ENCODE assay signal across 28 cellular contexts in genomic region chr3:122743581-122744120, GRCh38.
"Had no signal": no experiment of that assay in that cellular context is flagged by ENCODE, and none has a peak within 500 bp of the region (broad histone marks: within the 10 kb centered on the region; RNA-seq: fewer than 3 reads in every experiment).

No MANE protein-coding gene starts in this region.

- ATAC-seq: effector memory CD8-positive, alpha-beta T cell; esophagus mucosa; foreskin keratinocyte; gastrocnemius medialis; gastroesophageal sphincter; heart left ventricle; heart right ventricle had no signal

- H3K27ac ChIP-seq: colonic mucosa, coronary artery, dorsolateral prefrontal cortex, epithelial cell of prostate, esophagus muscularis mucosa, esophagus squamous epithelium, gastrocnemius medialis, gastroesophageal sphincter, heart left ventricle, heart right ventricle had no signal

- H3K4me3 ChIP-seq: colonic mucosa, coronary artery, dorsolateral prefrontal cortex, esophagus muscularis mucosa, esophagus squamous epithelium, gastrocnemius medialis, gastroesophageal sphincter, heart left ventricle, heart right ventricle had no signal

- H3K36me3 ChIP-seq: colonic mucosa had no signal

- H3K27me3 ChIP-seq: colonic mucosa, dorsolateral prefrontal cortex, esophagus muscularis mucosa, esophagus squamous epithelium, foreskin keratinocyte, gastrocnemius medialis, gastroesophageal sphincter, heart left ventricle, heart right ventricle had no signal

- H3K27me3 Mint-ChIP-seq: dendritic cell treated with granulocyte-macrophage colony-stimulating factor and Interleukin-4, amounts not matched to agents 40 ng/mL and 50 ng/mL, for 4 days; effector memory CD8-positive, alpha-beta T cell had no signal

- H3K4me1 ChIP-seq: colonic mucosa, esophagus muscularis mucosa, esophagus squamous epithelium, gastrocnemius medialis, gastroesophageal sphincter, heart left ventricle, heart right ventricle had no signal

- DNase-seq: colonic mucosa; cortex of kidney; dermis blood vessel endothelial cell; dorsolateral prefrontal cortex; effector CD4-positive, alpha-beta T cell; effector CD8-positive, alpha-beta T cell; effector memory CD4-positive, alpha-beta T cell; effector memory CD8-positive, alpha-beta T cell; endodermal cell; erythroblast; esophagus squamous epithelium; foreskin fibroblast; foreskin keratinocyte; foreskin melanocyte; gastrocnemius medialis; glutamatergic neuron; head of caudate nucleus; heart left ventricle; heart right ventricle had no signal

- H3K4me1 Mint-ChIP-seq: endodermal cell had no signal

- FAIRE-seq: colon, endometrium, endothelial cell of umbilical vein had no signal

- H3K4me3 Mint-ChIP-seq: dendritic cell treated with granulocyte-macrophage colony-stimulating factor and Interleukin-4, amounts not matched to agents 40 ng/mL and 50 ng/mL, for 4 days; effector memory CD8-positive, alpha-beta T cell; endodermal cell had no signal

- H3K27ac Mint-ChIP-seq: dendritic cell treated with granulocyte-macrophage colony-stimulating factor and Interleukin-4, amounts not matched to agents 40 ng/mL and 50 ng/mL, for 4 days; effector memory CD8-positive, alpha-beta T cell; endodermal cell had no signal

- H3K9me3 Mint-ChIP-seq: dendritic cell treated with granulocyte-macrophage colony-stimulating factor and Interleukin-4, amounts not matched to agents 40 ng/mL and 50 ng/mL, for 4 days; effector memory CD8-positive, alpha-beta T cell had no signal

- H3K9me3 ChIP-seq: colonic mucosa, esophagus muscularis mucosa, esophagus squamous epithelium, gastrocnemius medialis, gastroesophageal sphincter had no signal
